In the genomic region with DNA sequence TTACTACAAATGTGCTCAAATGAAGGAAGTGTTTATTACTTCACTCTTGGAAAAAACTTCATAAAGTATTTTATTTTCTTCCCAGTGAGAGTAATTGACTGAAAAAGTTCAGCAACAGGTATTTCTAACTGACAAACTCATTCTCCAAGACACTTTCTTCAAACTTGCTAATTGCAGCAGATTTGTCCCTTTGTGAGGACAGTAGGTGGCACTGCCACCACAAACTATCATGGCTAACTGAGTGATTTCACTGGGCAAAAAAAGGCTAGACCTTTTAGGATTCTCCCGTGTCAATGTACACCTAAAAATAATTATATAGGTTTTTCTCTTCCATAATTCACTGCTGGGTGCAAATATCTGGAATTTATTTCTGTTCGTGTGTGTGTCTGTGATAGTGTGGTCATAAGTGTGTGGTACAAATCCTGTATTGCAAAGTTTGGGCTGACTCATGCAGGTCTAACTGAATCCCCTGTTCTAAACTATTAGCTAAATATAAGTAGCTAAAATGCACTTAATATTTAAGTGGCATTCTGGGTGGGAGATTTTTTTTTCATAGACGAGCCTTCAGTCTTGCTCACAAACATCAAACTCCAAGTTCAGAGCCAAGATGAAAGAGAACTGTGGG, we compare ENCODE assay signal across 8 cellular contexts. TPM values are rescaled to one million over a fixed set of nuclear protein-coding genes. Genes with fewer than 3 reads are reported as not detected.
A peak's percentile ranks its signal among the peaks of the same experiment; 100 is the strongest.
DNase-seq lines count a peak whose midpoint lies in the region; ATAC-seq, FAIRE-seq and TF ChIP-seq lines count a peak whose summit lies in the region.

No MANE protein-coding gene starts in this region.

- TF ChIP-seq EP300 in ovary (IDR thresholded peaks at IDR 0.05): no peak

- intact Hi-C loops in ovary (cut with DNase I): loop anchor here in 2 of 4 donors (10.0 kb wide), 2 partner anchors 207 to 253 kb away; no protein-coding TSS in a partner anchor

- TF ChIP-seq POLR2A in ovary (IDR thresholded peaks at IDR 0.05): no peak

- H3K27ac ChIP-seq in lung (ENCODE audit: low read depth in 1 of 2, low read length in 1 of 2) (no peak overlapping the region), ovary (no peak overlapping the region)

- peak; percentile 39 for DNase-seq in AG08396 (ENCODE audit: low spot score)
- peak; percentile 32 for DNase-seq in GM12865 (ENCODE audit: low read depth)
- peak; percentile 64 for DNase-seq in RPMI7951 (ENCODE audit: low read depth)
- DNase-seq in bronchial epithelial cell (ENCODE audit: low read depth): peak; percentile 49
- no peak for DNase-seq in lung (ENCODE audit: low spot score)
- no peak for DNase-seq in ovary

- FAIRE-seq in bronchial epithelial cell (lab: Jason Lieb, UNC): no peak

- H3K27me3 ChIP-seq in bronchial epithelial cell (ENCODE audit: control insufficient read depth, insufficient read depth, low read length) (peaks cover 11% of the 10 kb centered on the region), lung (ENCODE audit: control insufficient read depth, insufficient read depth) (peaks cover 18% of the 10 kb centered on the region), ovary (no peaks in the 10 kb centered on the region)

- H3K9me3 ChIP-seq in lung (ENCODE audit: control insufficient read depth in 2 of 2, insufficient read depth in 1 of 2, low read length in 1 of 2) (peaks cover 0 to 5% of the 10 kb centered on the region in 2 donors), ovary (no peaks in the 10 kb centered on the region)

- no peaks in the 10 kb centered on the region for H3K36me3 ChIP-seq in bronchial epithelial cell (ENCODE audit: control insufficient read depth, insufficient read depth, low read length)
- no peaks in the 10 kb centered on the region for H3K36me3 ChIP-seq in lung (ENCODE audit: control insufficient read depth in 2 of 2, insufficient read depth in 2 of 2, low read length in 2 of 2)
- no peaks in the 10 kb centered on the region for H3K36me3 ChIP-seq in ovary

- 21 to 32% methylated on average over 3 of the region's 3 CpGs for WGBS in lung, 2 donors
- 37 to 40% (median 39%) methylated on average over 3 of the region's 3 CpGs for WGBS in ovary, 3 donors

- H3K4me3 ChIP-seq in GM12865 (ENCODE audit: low read depth, low read length) (no peak overlapping the region), bronchial epithelial cell (ENCODE audit: low read depth, low read length) (no peak overlapping the region), lung (no peak overlapping the region), ovary (no peak overlapping the region)

- TF ChIP-seq CTCF in GM12865 (IDR thresholded peaks at IDR 0.05; ENCODE audit: insufficient read depth, low read depth, low read length, missing control alignments) (peak; percentile 44), bronchial epithelial cell (IDR thresholded peaks at IDR 0.05; ENCODE audit: insufficient read depth, low read length, severe bottlenecking) (peak; percentile 57), lung (IDR thresholded peaks at IDR 0.05; ENCODE audit: control extremely low read depth, extremely low read depth) (peak; percentile 51), ovary (IDR thresholded peaks at IDR 0.05) (peak in 1 of 3 donors; percentile 49)

- peaks cover 0 to 6% of the 10 kb centered on the region in 2 donors for H3K4me1 ChIP-seq in lung (ENCODE audit: control insufficient read depth in 2 of 2, insufficient read depth in 2 of 2, low read length in 2 of 2)
- peaks cover 2% of the 10 kb centered on the region for H3K4me1 ChIP-seq in ovary (ENCODE audit: insufficient read depth)

- ATAC-seq in lung (ENCODE audit: insufficient read depth, low FRiP score) (no peak), GM21737 (IDR thresholded peaks at IDR 0.05; ENCODE audit: unreplicated experiment) (no peak), GM18868 (IDR thresholded peaks at IDR 0.05; ENCODE audit: unreplicated experiment) (no peak)

RNA-seq across cellular contexts. Expression of a gene that starts 3.9 kb away (rescaled TPM):
- total RNA-seq in RPMI7951 (2014; rRNA removed; shearing (Covaris generic)): 14.7 and 14.9 TPM in 2 replicates
- total RNA-seq in bronchial epithelial cell: 0.13 and 0.53 TPM in 2 replicates
- total RNA-seq in lung: 1 to 10 TPM; 3.8 to 8.0 TPM
- polyA plus RNA-seq in lung: 1 to 10 TPM in 1 of 2 donors, under 1 TPM in 1; 0.18 to 7.4 TPM
- 10 to 100 TPM in 5 of 7 donors, 1 to 10 TPM in 2; 4.1 to 41.4 (median 11.0) TPM for total RNA-seq in ovary
- 1 to 10 TPM; 2.2 to 7.1 TPM for polyA plus RNA-seq in ovary

Comparison
In these comparisons a context has a peak if more than half of its experiments do, and no peak if none do; other contexts are left out.
1. DNase-seq: peak in AG08396 (single experiment), GM12865 (single experiment), RPMI7951 (single experiment) and bronchial epithelial cell (single experiment); none in lung (single experiment) and ovary (0 of 5).